29 cellular contexts compared by ENCODE assay signal in genomic region chrX:141975839-141976238, GRCh38.
"Had no signal": no experiment of that assay in that cellular context is flagged by ENCODE, and none has a peak within 500 bp of the region (broad histone marks: within the 10 kb centered on the region; RNA-seq: fewer than 3 reads in every experiment).

No MANE protein-coding gene starts in this region.

- H2AFZ ChIP-seq: neural progenitor cell, parathyroid adenoma had no signal

- H3K27ac Mint-ChIP-seq: natural killer cell; nephron; neural progenitor cell; progenitor cell of endocrine pancreas; stimulated activated effector memory CD8-positive, alpha-beta T cell treated with anti-CD3 and anti-CD28 coated beads, Interleukin-12 subunit alpha, Interleukin-12 subunit beta, amount 100 ng/mL, for 72 hours; stimulated activated naive CD8-positive, alpha-beta T cell treated with anti-CD3 and anti-CD28 coated beads, Interleukin-15, amount 100 ng/mL, for 72 hours had no signal

- H3K9me3 Mint-ChIP-seq: nephron had no signal

- H3K27me3 Mint-ChIP-seq: progenitor cell of endocrine pancreas; stimulated activated naive CD8-positive, alpha-beta T cell treated with anti-CD3 and anti-CD28 coated beads, Interleukin-15, amount 100 ng/mL, for 72 hours had no signal

- H3K27ac ChIP-seq: neural progenitor cell, ovary, parathyroid adenoma, psoas muscle, right lobe of liver, sigmoid colon, suprapubic skin, testis, tibial artery, transverse colon, upper lobe of left lung, vagina had no signal

- H3K9ac ChIP-seq: neural progenitor cell, parathyroid adenoma had no signal

- H3K36me3 Mint-ChIP-seq: natural killer cell; neural progenitor cell; stimulated activated effector memory CD8-positive, alpha-beta T cell treated with anti-CD3 and anti-CD28 coated beads, Interleukin-12 subunit alpha, Interleukin-12 subunit beta, amount 100 ng/mL, for 72 hours had no signal

- H3K4me2 ChIP-seq: neural progenitor cell had no signal

- H3K4me3 Mint-ChIP-seq: natural killer cell; nephron; neural progenitor cell; stimulated activated effector memory CD8-positive, alpha-beta T cell treated with anti-CD3 and anti-CD28 coated beads, Interleukin-12 subunit alpha, Interleukin-12 subunit beta, amount 100 ng/mL, for 72 hours; stimulated activated naive CD8-positive, alpha-beta T cell treated with anti-CD3 and anti-CD28 coated beads, Interleukin-15, amount 100 ng/mL, for 72 hours had no signal

- H3K4me1 Mint-ChIP-seq: natural killer cell; nephron; neural progenitor cell; stimulated activated effector memory CD8-positive, alpha-beta T cell treated with anti-CD3 and anti-CD28 coated beads, Interleukin-12 subunit alpha, Interleukin-12 subunit beta, amount 100 ng/mL, for 72 hours; stimulated activated naive CD8-positive, alpha-beta T cell treated with anti-CD3 and anti-CD28 coated beads, Interleukin-15, amount 100 ng/mL, for 72 hours had no signal

- H3K79me2 ChIP-seq: parathyroid adenoma had no signal

- DNase-seq: natural killer cell; occipital lobe; ovary; posterior cingulate gyrus; psoas muscle; right cardiac atrium; right lobe of liver; sigmoid colon; small intestine; stimulated activated CD4-positive, alpha-beta T cell treated with anti-CD3 and anti-CD28 coated beads, Interleukin-15, amount 100 ng/mL, for 24 hours; stimulated activated CD4-positive, alpha-beta T cell treated with anti-CD3 and anti-CD28 coated beads, Interleukin-2, amount 100 ng/mL, for 24 hours; stimulated activated CD4-positive, alpha-beta T cell treated with anti-CD3 and anti-CD28 coated beads, Interleukin-2, amount 100 ng/mL, for 48 hours; stimulated activated CD4-positive, alpha-beta T cell treated with anti-CD3 and anti-CD28 coated beads, Interleukin-4, amount 100 ng/mL, for 24 hours; stimulated activated naive CD4-positive, alpha-beta T cell; stimulated activated naive CD8-positive, alpha-beta T cell treated with anti-CD3 and anti-CD28 coated beads, Interleukin-15, amount 100 ng/mL, for 72 hours; stimulated activated naive CD8-positive, alpha-beta T cell treated with anti-CD3 and anti-CD28 coated beads, Interleukin-15, Interleukin-2, amounts not matched to agents 100 U/mL and 50 U/mL, for 24 hours; substantia nigra; testis; tibial artery; transverse colon; upper lobe of left lung had no signal

- H3K27me3 ChIP-seq: neural progenitor cell, ovary, right lobe of liver, sigmoid colon, suprapubic skin, testis, tibial artery, transverse colon, upper lobe of left lung, vagina had no signal

- H3K4me1 ChIP-seq: neural progenitor cell, parathyroid adenoma, psoas muscle, right lobe of liver, sigmoid colon, suprapubic skin, testis, tibial artery, transverse colon, upper lobe of left lung, vagina had no signal

- H3K4me3 ChIP-seq: neural progenitor cell, ovary, psoas muscle, right lobe of liver, sigmoid colon, suprapubic skin, testis, tibial artery, transverse colon, upper lobe of left lung, vagina had no signal

- H3K9me3 ChIP-seq: ovary, psoas muscle, right lobe of liver, sigmoid colon, suprapubic skin, testis, tibial artery, transverse colon, upper lobe of left lung, vagina had no signal

- H3K36me3 ChIP-seq: neural progenitor cell, ovary, right lobe of liver, sigmoid colon, suprapubic skin, tibial artery, transverse colon, upper lobe of left lung, vagina had no signal

- ATAC-seq: natural killer cell; psoas muscle; right cardiac atrium; right lobe of liver; stimulated activated effector memory CD8-positive, alpha-beta T cell treated with anti-CD3 and anti-CD28 coated beads, Interleukin-12 subunit alpha, Interleukin-12 subunit beta, amount 100 ng/mL, for 72 hours; stimulated activated naive CD8-positive, alpha-beta T cell treated with anti-CD3 and anti-CD28 coated beads, Interleukin-15, amount 100 ng/mL, for 72 hours; stimulated activated naive CD8-positive, alpha-beta T cell treated with anti-CD3 and anti-CD28 coated beads, Interleukin-15, Interleukin-2, amounts not matched to agents 100 U/mL and 50 U/mL, for 24 hours had no signal

- FAIRE-seq: small intestine, urothelium cell line had no signal
